12 cellular contexts compared by ENCODE assay signal in the genomic region with DNA sequence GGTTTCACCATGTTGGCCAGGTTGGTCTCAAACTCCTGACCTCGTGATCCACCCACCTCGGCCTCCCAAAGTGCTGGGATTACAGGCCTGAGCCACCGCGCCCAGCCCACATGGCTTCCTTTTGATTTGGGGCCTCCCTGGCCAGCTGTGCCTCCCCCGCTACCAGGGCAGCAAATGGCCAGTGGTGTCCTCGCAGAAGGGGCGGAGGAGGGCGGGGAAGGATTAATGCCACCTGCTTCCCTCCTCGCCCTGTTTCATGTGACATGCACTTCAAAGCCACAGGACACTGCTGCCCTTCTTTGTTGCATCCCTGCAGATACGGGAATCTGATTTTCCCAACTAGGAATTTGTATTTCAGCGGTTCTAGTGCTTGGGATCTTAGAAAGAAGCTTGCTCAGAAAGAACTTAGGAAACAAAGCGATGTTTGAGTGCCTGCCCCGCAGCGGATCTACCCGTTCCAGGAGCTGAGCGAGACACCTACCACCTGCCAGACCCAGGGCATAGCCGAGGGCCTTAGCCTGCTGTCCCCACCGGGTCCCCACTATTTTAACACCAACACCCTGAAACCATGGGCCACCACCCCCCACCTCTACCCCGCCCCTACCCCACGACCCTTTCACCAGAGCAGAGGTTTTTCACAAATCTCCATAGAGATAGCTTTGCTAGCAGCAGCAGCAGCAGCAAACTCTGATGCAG. TPM values are rescaled to one million over a fixed set of nuclear protein-coding genes. Genes with fewer than 3 reads are reported as not detected.
DNase-seq lines count a peak whose midpoint lies in the region; ATAC-seq and TF ChIP-seq lines count a peak whose summit lies in the region.
"Had no signal": no experiment of that assay in that cellular context is flagged by ENCODE, and none has a peak within 500 bp of the region (broad histone marks: within the 10 kb centered on the region; RNA-seq: fewer than 3 reads in every experiment).

No MANE protein-coding gene starts in this region.

- H3F3A ChIP-seq in DOHH2 (ENCODE audit: control insufficient read depth, insufficient read depth): peaks cover 3% of the 10 kb centered on the region; the same call in 1 of the 2 replicates

- H3K36me3 ChIP-seq in DOHH2 (ENCODE audit: control insufficient read depth, low read length) (no peaks in the 10 kb centered on the region), Karpas-422 (ENCODE audit: insufficient read depth, low read length) (no peaks in the 10 kb centered on the region), ascending aorta (no peaks in the 10 kb centered on the region), parathyroid adenoma (ENCODE audit: control insufficient read depth, insufficient read depth, low read length) (no peaks in the 10 kb centered on the region)
- H3K36me3 ChIP-seq: esophagus squamous epithelium, tibial artery had no signal

- H3K4me2 ChIP-seq in DOHH2 (ENCODE audit: low read length) (peak overlapping the region; percentile 37), Karpas-422 (ENCODE audit: low read depth, low read length, poor library complexity, severe bottlenecking) (peak overlapping the region; percentile 68), parathyroid adenoma (ENCODE audit: low read length) (peak overlapping the region; percentile 57)

- no peak overlapping the region for H3K4me3 ChIP-seq in DOHH2 (ENCODE audit: low read length)
- H3K4me3 ChIP-seq in Karpas-422 (ENCODE audit: low read length): no peak overlapping the region; the same call in 1 of the 2 replicates
- peak overlapping the region; percentile 22 to 37 for H3K4me3 ChIP-seq in ascending aorta
- H3K4me3 ChIP-seq in parathyroid adenoma (ENCODE audit: low read depth, low read length): no peak overlapping the region
- H3K4me3 ChIP-seq: K562, tibial artery had no signal

- H3K27ac ChIP-seq in DOHH2 (ENCODE audit: low read depth, low read length) (no peak overlapping the region), Karpas-422 (ENCODE audit: low read length) (no peak overlapping the region), ascending aorta (no peak overlapping the region), parathyroid adenoma (no peak overlapping the region)
- H3K27ac ChIP-seq: esophagus squamous epithelium, tibial artery had no signal

- DNase-seq in Karpas-422 (no peak), ascending aorta (ENCODE audit: low spot score in 2 of 2) (no peak), HuH-7.5 (ENCODE audit: low spot score) (no peak), cerebellar cortex (ENCODE audit: low spot score) (no peak), GF-D8 (lab: John Stamatoyannopoulos, UW) (no peak)
- DNase-seq: DMS79, esophagus squamous epithelium had no signal

- no peaks in the 10 kb centered on the region for H3K9me2 ChIP-seq in DOHH2 (replicated peaks; ENCODE audit: control insufficient read depth, low read length)
- no peaks in the 10 kb centered on the region for H3K9me2 ChIP-seq in Karpas-422 (replicated peaks; ENCODE audit: insufficient read depth, low read length)

- no peak for ATAC-seq in HG03354 (IDR thresholded peaks at IDR 0.05; ENCODE audit: poor library complexity, severe bottlenecking, unreplicated experiment)

- intact Hi-C loops in ascending aorta (cut with DNase I): no loop called here

- H3K9me3 ChIP-seq in DOHH2 (ENCODE audit: control insufficient read depth, insufficient read depth, low read length): no peaks in the 10 kb centered on the region
- H3K9me3 ChIP-seq in Karpas-422 (ENCODE audit: low read length): no peaks in the 10 kb centered on the region
- no peaks in the 10 kb centered on the region for H3K9me3 ChIP-seq in ascending aorta
- H3K9me3 ChIP-seq in parathyroid adenoma (ENCODE audit: control insufficient read depth, low read length): no peaks in the 10 kb centered on the region
- H3K9me3 ChIP-seq: esophagus squamous epithelium, tibial artery had no signal

- H3K9ac ChIP-seq in Karpas-422 (ENCODE audit: low read length) (no peak overlapping the region), parathyroid adenoma (no peak overlapping the region)

- H3K4me1 ChIP-seq in DOHH2 (ENCODE audit: control insufficient read depth, low read length): peaks cover 24% of the 10 kb centered on the region
- H3K4me1 ChIP-seq in Karpas-422 (ENCODE audit: low read length): peaks cover 25% of the 10 kb centered on the region
- peaks cover 0 to 6% of the 10 kb centered on the region in 2 donors for H3K4me1 ChIP-seq in ascending aorta
- H3K4me1 ChIP-seq in parathyroid adenoma: peaks cover 3% of the 10 kb centered on the region

- H3K27me3 ChIP-seq in DOHH2 (ENCODE audit: control insufficient read depth, low read length) (peaks cover 45% of the 10 kb centered on the region), Karpas-422 (ENCODE audit: low read length) (no peaks in the 10 kb centered on the region), ascending aorta (no peaks in the 10 kb centered on the region), parathyroid adenoma (ENCODE audit: control insufficient read depth, insufficient read depth, low read length) (no peaks in the 10 kb centered on the region)

- TF ChIP-seq CTCF in DOHH2 (IDR thresholded peaks at IDR 0.05; ENCODE audit: low read depth, low read length, poor library complexity, severe bottlenecking) (no peak), ascending aorta (IDR thresholded peaks at IDR 0.05) (no peak), parathyroid adenoma (IDR thresholded peaks at IDR 0.05) (no peak)

- H3K79me2 ChIP-seq in DOHH2 (ENCODE audit: control insufficient read depth, low read length) (no peaks in the 10 kb centered on the region), Karpas-422 (ENCODE audit: low read length) (no peaks in the 10 kb centered on the region), parathyroid adenoma (no peaks in the 10 kb centered on the region)

- H4K20me1 ChIP-seq in DOHH2 (ENCODE audit: control insufficient read depth, insufficient read depth, low read depth, low read length): no peaks in the 10 kb centered on the region
- H4K20me1 ChIP-seq in Karpas-422 (ENCODE audit: insufficient read depth, low read depth, low read length): no peaks in the 10 kb centered on the region

- H2AFZ ChIP-seq in Karpas-422 (ENCODE audit: low read length) (no peak overlapping the region), parathyroid adenoma (peak overlapping the region; percentile 55)

RNA-seq across cellular contexts. Expression of a gene that starts 37.7 kb away (rescaled TPM):
- total RNA-seq in Karpas-422 (2014; rRNA removed; shearing (Covaris generic); ENCODE audit: low replicate concordance): not detected in 2 replicates
- total RNA-seq in ascending aorta: not detected
- total RNA-seq: esophagus squamous epithelium, K562 had no signal

Comparison
In these comparisons a context has a peak if more than half of its experiments do, and no peak if none do; other contexts are left out.
1. H3K4me3 ChIP-seq: peak in ascending aorta (2 of 2); none in DOHH2 (single experiment), Karpas-422 (single experiment) and parathyroid adenoma (single experiment).
2. Peak in every context shown above with its lines, with median percentiles within 50 percentile points of each other: H3K4me2 ChIP-seq.